Comparison of ENCODE assay signal across 6 cellular contexts in genomic region chr10:92436065-92436464, GRCh38.
DNase-seq lines count a peak whose midpoint lies in the region; TF ChIP-seq lines count a peak whose summit lies in the region.
"Not testable (repeated sequence)": the region's sequence is repeated elsewhere in the genome, so short reads cannot be mapped to it uniquely, and the experiment has no call there.

No MANE protein-coding gene starts in this region.

- H2AFZ ChIP-seq in GM23248, result not testable (repeated sequence)

- not testable (repeated sequence) for H3F3A ChIP-seq in GM23248 (ENCODE audit: insufficient read depth)

- not testable (repeated sequence) for H4K20me1 ChIP-seq in GM23248 (ENCODE audit: insufficient read depth)

- H3K27me3 Mint-ChIP-seq in osteocyte (ENCODE audit: unreplicated experiment), result not testable (repeated sequence)

- in situ Hi-C loops in GM23248 (cut with MboI), result loop anchor here (5.0 kb wide), 1 partner anchor 354 kb away; no protein-coding TSS in a partner anchor
- in situ Hi-C loops in SK-MEL-5 (cut with HindIII; ENCODE audit: low pct_unique_long_range_greater_than_20kb, low sequenced_read_pairs), result not testable (repeated sequence)

- H3K27me3 ChIP-seq in GM23248 (replicated peaks; ENCODE audit: insufficient read depth), result not testable (repeated sequence)

- not testable (repeated sequence) for H3K4me3 Mint-ChIP-seq in osteocyte (ENCODE audit: unreplicated experiment)

- H3K4me3 ChIP-seq in GM23248; fibroblast of pulmonary artery (replicated peaks; ENCODE audit: low read depth, low read length): not testable (repeated sequence)

- not testable (repeated sequence) for H3K27ac Mint-ChIP-seq in osteocyte (ENCODE audit: unreplicated experiment)

- H3K36me3 ChIP-seq in GM23248 (ENCODE audit: low read depth), result not testable (repeated sequence)

- 73 to 75% methylated on average over 5 of the region's 5 CpGs for WGBS in GM23248 (ENCODE audit: low coverage in 1 of 2, low lambda C conversion rate in 2 of 2, missing lambda C conversion rate in 2 of 2), 2 experiments

- H3K9me3 ChIP-seq in GM23248 (ENCODE audit: low read depth), result not testable (repeated sequence)

- not testable (repeated sequence) for H3K4me2 ChIP-seq in GM23248 (ENCODE audit: unreplicated experiment)

- H3K9me3 Mint-ChIP-seq in osteocyte (ENCODE audit: unreplicated experiment), result not testable (repeated sequence)

- not testable (repeated sequence) for H3K79me2 ChIP-seq in GM23248 (ENCODE audit: insufficient read depth)

- not testable (repeated sequence) for H3K9me2 ChIP-seq in GM23248 (ENCODE audit: insufficient read depth)

- not testable (repeated sequence) for H3K36me3 Mint-ChIP-seq in osteocyte (ENCODE audit: unreplicated experiment)

- not testable (repeated sequence) for H3K4me1 Mint-ChIP-seq in osteocyte (ENCODE audit: unreplicated experiment)

- peak; percentile 55 for DNase-seq in EH (ENCODE audit: low read depth)
- peak; percentile 12 for DNase-seq in GM23248
- peak; percentile 26 for DNase-seq in SK-MEL-5 (ENCODE audit: low read depth, low spot score)
- DNase-seq in amniotic epithelial cell (ENCODE audit: low read depth), result peak; percentile 7
- DNase-seq in fibroblast of pulmonary artery (ENCODE audit: low read depth), result peak; percentile 3
- peak; percentile 7 for DNase-seq in osteocyte (ENCODE audit: extremely low spot score, unreplicated experiment)

- TF ChIP-seq CTCF in fibroblast of pulmonary artery (IDR thresholded peaks at IDR 0.05; ENCODE audit: low read length, missing control alignments); osteocyte (IDR thresholded peaks at IDR 0.05): not testable (repeated sequence)

- not testable (repeated sequence) for H3K27ac ChIP-seq in GM23248

- H3K9ac ChIP-seq in GM23248, result not testable (repeated sequence)

- not testable (repeated sequence) for H3K4me1 ChIP-seq in GM23248 (ENCODE audit: insufficient read depth)

Comparison
In these comparisons a context has a peak if more than half of its experiments do, and no peak if none do; other contexts are left out.
1. DNase-seq: peak in every context shown above with its lines; median percentile 55 in EH; 26 in SK-MEL-5; 12 in GM23248; 7 in amniotic epithelial cell; 7 in osteocyte; 3 in fibroblast of pulmonary artery.